In genomic region chr21:33313183-33313582, GRCh38 we compare ENCODE assay signal across 30 cellular contexts. TPM values are rescaled to one million over a fixed set of nuclear protein-coding genes. Genes with fewer than 3 reads are reported as not detected.
DNase-seq lines count a peak whose midpoint lies in the region; ATAC-seq, FAIRE-seq and TF ChIP-seq lines count a peak whose summit lies in the region.
"Had no signal": no experiment of that assay in that cellular context is flagged by ENCODE, and none has a peak within 500 bp of the region (broad histone marks: within the 10 kb centered on the region; RNA-seq: fewer than 3 reads in every experiment).

No MANE protein-coding gene starts in this region.

- H3K36me3 Mint-ChIP-seq in stimulated activated memory B cell treated with anti-CD40 and anti-IgM and Interleukin-4, amounts not matched to agents 10 μg/mL and 1 μg/mL and 100 μg/mL, for 72 hours = no peaks in the 10 kb centered on the region

- no peaks in the 10 kb centered on the region for H3K27me3 Mint-ChIP-seq in stimulated activated memory B cell treated with anti-CD40 and anti-IgM and Interleukin-4, amounts not matched to agents 10 μg/mL and 1 μg/mL and 100 μg/mL, for 72 hours

- no peak for TF ChIP-seq RAD21 in GM12878 (IDR thresholded peaks at IDR 0.05; ENCODE audit: insufficient read depth, low read depth, low read length)

- no peak overlapping the region for H3K4me3 Mint-ChIP-seq in stimulated activated memory B cell treated with anti-CD40 and anti-IgM and Interleukin-4, amounts not matched to agents 10 μg/mL and 1 μg/mL and 100 μg/mL, for 72 hours
- H3K4me3 Mint-ChIP-seq: CD14-positive monocyte; GM23338; T-helper 1 cell treated with Interleukin-12 subunit alpha and Interleukin-12 subunit beta and Interleukin-4 antibody, amounts not matched to agents 30 μg/mL and 1 μg/mL, for 36 hours had no signal

- H3K4me3 ChIP-seq in BLaER1 treated with 17β-estradiol and CSF1 and Interleukin-3, amounts not matched to agents 10 nM and 100 nM = no peak overlapping the region
- no peak overlapping the region for H3K4me3 ChIP-seq in GM12865 (ENCODE audit: low read depth, low read length)
- H3K4me3 ChIP-seq in GM12878 = no peak overlapping the region
- H3K4me3 ChIP-seq: A549, GM23338, HAP-1, MG63 had no signal

- no peak for TF ChIP-seq POLR2A in GM12878 (IDR thresholded peaks at IDR 0.05; ENCODE audit: low read depth, low read length)

- WGBS in GM12878 (ENCODE audit: insufficient coverage, insufficient replicate concordance, low lambda C conversion rate, missing lambda C conversion rate) = 87% methylated on average over 1 of the region's 1 CpG

- no peak overlapping the region for H2AFZ ChIP-seq in GM12878 (ENCODE audit: control insufficient read depth, low read depth, low read length)
- H2AFZ ChIP-seq: GM23338 had no signal

- peaks cover 7% of the 10 kb centered on the region for H3K4me1 Mint-ChIP-seq in stimulated activated memory B cell treated with anti-CD40 and anti-IgM and Interleukin-4, amounts not matched to agents 10 μg/mL and 1 μg/mL and 100 μg/mL, for 72 hours
- H3K4me1 Mint-ChIP-seq: GM23338 had no signal

- no peak for TF ChIP-seq EP300 in GM12878 (IDR thresholded peaks at IDR 0.05; ENCODE audit: borderline replicate concordance in 1 of 2, control insufficient read depth in 1 of 2, low read depth in 2 of 2, low read length in 2 of 2)

- no peaks in the 10 kb centered on the region for H3K27me3 ChIP-seq in BLaER1 treated with 17β-estradiol and CSF1 and Interleukin-3, amounts not matched to agents 10 nM and 100 nM
- no peaks in the 10 kb centered on the region for H3K27me3 ChIP-seq in GM12878 (replicated peaks in 1 of 2; ENCODE audit: control insufficient read depth in 2 of 2, insufficient read depth in 2 of 2, low read length in 1 of 2)

- H3K27ac ChIP-seq in BLaER1 treated with 17β-estradiol and CSF1 and Interleukin-3, amounts not matched to agents 10 nM and 100 nM = peak overlapping the region in 9 of 11 experiments; percentile 28 to 62 (median 49); a peak in 13 of 22 replicates
- no peak overlapping the region for H3K27ac ChIP-seq in GM12878 (ENCODE audit: control insufficient read depth, insufficient read depth)
- H3K27ac ChIP-seq: A549 had no signal

- H3K9ac ChIP-seq in BLaER1 treated with 17β-estradiol and CSF1 and Interleukin-3, amounts not matched to agents 10 nM and 100 nM = no peak overlapping the region
- H3K9ac ChIP-seq in GM12878 (ENCODE audit: control insufficient read depth, insufficient read depth, low read length) = no peak overlapping the region
- H3K9ac ChIP-seq: SK-N-SH had no signal

- intact Hi-C loops in GM12878 (cut with micrococcal nuclease; ENCODE audit: unreplicated experiment) = no loop called here

- FAIRE-seq in GM12878 (lab: Jason Lieb, UNC) = no peak
- FAIRE-seq: A549 had no signal

- RAD21 ChIA-PET in GM12878 (lab: Charles Lee; ENCODE audit: unreplicated experiment) = interaction anchor here (1.5 to 2.5 kb wide), 3 partner anchors 12 to 108 kb away, joined by 4 to 9 read pairs (median 4); partner anchors contain the start of genes IFNAR1 and IFNAR2

- peak overlapping the region in 10 of 11 experiments; percentile 31 to 61 (median 49); a peak in 15 of 22 replicates for H3K4me2 ChIP-seq in BLaER1 treated with 17β-estradiol and CSF1 and Interleukin-3, amounts not matched to agents 10 nM and 100 nM
- H3K4me2 ChIP-seq in GM12878 (ENCODE audit: control insufficient read depth, insufficient read depth) = no peak overlapping the region
- H3K4me2 ChIP-seq: A549, GM23338, SK-N-SH had no signal

- H3K9me3 Mint-ChIP-seq in stimulated activated memory B cell treated with anti-CD40 and anti-IgM and Interleukin-4, amounts not matched to agents 10 μg/mL and 1 μg/mL and 100 μg/mL, for 72 hours = no peaks in the 10 kb centered on the region
- H3K9me3 Mint-ChIP-seq: GM23338 had no signal

- no peaks in the 10 kb centered on the region for H3K36me3 ChIP-seq in BLaER1 treated with 17β-estradiol and CSF1 and Interleukin-3, amounts not matched to agents 10 nM and 100 nM
- H3K36me3 ChIP-seq in GM12878 (ENCODE audit: control insufficient read depth in 2 of 2, insufficient read depth in 2 of 2, low read length in 1 of 2) = no peaks in the 10 kb centered on the region
- H3K36me3 ChIP-seq: HAP-1, MG63 had no signal

- H3K9me3 ChIP-seq in BLaER1 treated with 17β-estradiol and CSF1 and Interleukin-3, amounts not matched to agents 10 nM and 100 nM (replicated peaks in 1 of 11) = peaks cover 7 to 40% (median 33%) of the 10 kb centered on the region in 11 experiments; a peak in 21 of 22 replicates
- H3K9me3 ChIP-seq in GM12878 (replicated peaks; ENCODE audit: control insufficient read depth, insufficient read depth, low read length) = peaks cover 7% of the 10 kb centered on the region; the same call in 2 of the 3 replicates
- H3K9me3 ChIP-seq: HAP-1 had no signal

- CTCF ChIA-PET in GM12878 (lab: Yijun Ruan, JAX) = interaction anchor here (0.9 to 2.1 kb wide), 3 partner anchors 12 to 116 kb away, joined by 3 to 5 read pairs (median 4); partner anchors contain the start of gene IFNAR1

- DNase-seq in GM12865 (ENCODE audit: low read depth) (peak; percentile 44), MV-4-11 (lab: John Stamatoyannopoulos, UW) (peak; percentile 55), GM12878 (ENCODE audit: low read depth, low spot score) (no peak), NCI-H128 (lab: John Stamatoyannopoulos, UW; ENCODE audit: unreplicated experiment) (no peak)
- DNase-seq: AML-193, Calu3, DMS79 treated with DMSO at 0.1 percent for 48 hours, IMR-90, KG1, MG63, NCI-H1417 treated with DMSO at 0.1 percent for 48 hours, NCI-H187, NCI-H2081 treated with DMSO at 0.1 percent for 48 hours, NCI-H2171, NCI-H226, NCI-H510A, NCI-H69, SIG-M5, SK-N-SH, SW 1271, T1000 had no signal

- TF ChIP-seq CTCF in GM12865 (IDR thresholded peaks at IDR 0.05; ENCODE audit: insufficient read depth, low read depth, low read length, missing control alignments) (no peak), GM12878 (IDR thresholded peaks at IDR 0.05 in 2 of 3, conservative IDR thresholded peaks at IDR 0.05 in 1 of 3; ENCODE audit: control insufficient read depth in 2 of 3, extremely low read depth in 1 of 3, insufficient read depth in 1 of 3, low read depth in 3 of 3, low read length in 3 of 3) (no peak)

- ATAC-seq in GM12878 = no peak
- no peak for ATAC-seq in HG03521 (IDR thresholded peaks at IDR 0.05; ENCODE audit: unreplicated experiment)
- no peak for ATAC-seq in stimulated activated memory B cell treated with anti-CD40 and anti-IgM and Interleukin-4, amounts not matched to agents 10 μg/mL and 1 μg/mL and 100 μg/mL, for 72 hours
- ATAC-seq: A549, GM23338, Panc1 had no signal

- in situ Hi-C loops in GM12878 (cut with MboI) = no loop called here

- POLR2A ChIA-PET in GM12878 (lab: Charles Lee) = no interaction called here

- H3K4me1 ChIP-seq in BLaER1 treated with 17β-estradiol and CSF1 and Interleukin-3, amounts not matched to agents 10 nM and 100 nM = peaks cover 36 to 85% (median 54%) of the 10 kb centered on the region in 10 experiments
- H3K4me1 ChIP-seq in GM12878 (ENCODE audit: control insufficient read depth, insufficient read depth, low read length) = peaks cover 17% of the 10 kb centered on the region
- H3K4me1 ChIP-seq: A549, HAP-1 had no signal

- no peak overlapping the region for H3K27ac Mint-ChIP-seq in stimulated activated memory B cell treated with anti-CD40 and anti-IgM and Interleukin-4, amounts not matched to agents 10 μg/mL and 1 μg/mL and 100 μg/mL, for 72 hours
- H3K27ac Mint-ChIP-seq: GM23338; T-helper 1 cell treated with Interleukin-12 subunit alpha and Interleukin-12 subunit beta and Interleukin-4 antibody, amounts not matched to agents 30 μg/mL and 1 μg/mL, for 36 hours had no signal

- H3K79me2 ChIP-seq in GM12878 (ENCODE audit: control insufficient read depth, insufficient read depth, low read length) = no peaks in the 10 kb centered on the region

- no peaks in the 10 kb centered on the region for H4K20me1 ChIP-seq in BLaER1 treated with 17β-estradiol and CSF1 and Interleukin-3, amounts not matched to agents 10 nM and 100 nM
- H4K20me1 ChIP-seq in GM12878 (ENCODE audit: control insufficient read depth, insufficient read depth) = no peaks in the 10 kb centered on the region

- SMC1A ChIA-PET in GM12878 (lab: Charles Lee; ENCODE audit: uncharacterized antibody, unreplicated experiment) = interaction anchor here (0.6 to 1.6 kb wide), 5 partner anchors 12 to 630 kb away, joined by 3 to 5 read pairs (median 3); partner anchors contain the start of gene IFNAR1

- no TSS peak for BruUV-seq in GM12878 (replicated peaks; lab: Mats Ljungman, UMichigan)

RNA-seq across cellular contexts. Expression of gene IFNAR1, which starts 11.6 kb away (rescaled TPM):
- total RNA-seq in GM12878 (2013; cell fraction: nucleolus; rRNA removed) = 28.3 and 29.7 TPM in 2 replicates
- total RNA-seq in GM12878 (2014; rRNA removed) = 17.0 and 17.3 TPM in 2 replicates
- total RNA-seq in GM12878 (2014; rRNA removed; fragmentation: Illumina TruSeq; extraction: Trizol) = 17.0 and 19.0 TPM in 2 replicates
- total RNA-seq in GM12878 (2021) = 33.2 and 35.5 TPM in 2 replicates
- polyA plus RNA-seq in GM12878 (2011; ENCODE audit: low read depth) = 18.0 TPM
- 12.2 and 17.6 TPM in 2 replicates for polyA plus RNA-seq in GM12878 (2011; rRNA removed)
- 6.8 and 11.1 TPM in 2 replicates for polyA plus RNA-seq in GM12878 (2011; cell fraction: cytosol; rRNA removed)
- polyA plus RNA-seq in GM12878 (2011; cell fraction: nucleus; rRNA removed) = 4.0 and 5.0 TPM in 2 replicates
- 26.3 and 34.8 TPM in 2 replicates for polyA plus RNA-seq in GM12878 (2012)
- polyA plus RNA-seq in GM12878 (2014; fragmentation: Illumina TruSeq; extraction: Trizol) = 23.6 and 28.6 TPM in 2 replicates
- 10 to 100 TPM; 25.6 to 30.9 TPM for polyA plus RNA-seq in GM12878 (2014; fragmentation: Nextera tagmentation; extraction: Ambion mirVana)
- polyA plus RNA-seq in GM12878 (2014; rRNA removed) = 10.9 and 12.0 TPM in 2 replicates
- polyA plus RNA-seq in GM12878 (2016; fragmentation: Nextera tagmentation; extraction: Ambion mirVana) = 10 to 100 TPM; 55.3 to 62.4 TPM
- polyA minus RNA-seq in GM12878 (2011; rRNA and poly(A)+ RNA removed) = 17.7 and 17.8 TPM in 2 replicates
- polyA minus RNA-seq in GM12878 (2011; cell fraction: cytosol; rRNA and poly(A)+ RNA removed) = 9.8 and 11.4 TPM in 2 replicates
- polyA minus RNA-seq in GM12878 (2011; cell fraction: nucleus; rRNA and poly(A)+ RNA removed) = 5.9 and 9.6 TPM in 2 replicates

RNA-seq across cellular contexts. Expression of gene IL10RB, which starts 47.0 kb away (rescaled TPM):
- total RNA-seq in GM12878 (2013; cell fraction: nucleolus; rRNA removed) = 35.3 and 38.4 TPM in 2 replicates
- total RNA-seq in GM12878 (2014; rRNA removed) = 37.3 and 44.5 TPM in 2 replicates
- 30.0 and 32.4 TPM in 2 replicates for total RNA-seq in GM12878 (2014; rRNA removed; fragmentation: Illumina TruSeq; extraction: Trizol)
- total RNA-seq in GM12878 (2021) = 22.7 and 26.9 TPM in 2 replicates
- polyA plus RNA-seq in GM12878 (2011; ENCODE audit: low read depth) = 28.8 TPM
- 31.4 and 37.4 TPM in 2 replicates for polyA plus RNA-seq in GM12878 (2011; rRNA removed)
- polyA plus RNA-seq in GM12878 (2011; cell fraction: cytosol; rRNA removed) = 32.9 and 43.8 TPM in 2 replicates
- polyA plus RNA-seq in GM12878 (2011; cell fraction: nucleus; rRNA removed) = 13.2 and 14.8 TPM in 2 replicates
- 30.3 and 41.4 TPM in 2 replicates for polyA plus RNA-seq in GM12878 (2012)
- polyA plus RNA-seq in GM12878 (2014; fragmentation: Illumina TruSeq; extraction: Trizol) = 27.3 and 37.5 TPM in 2 replicates
- 10 to 100 TPM; 15.0 to 23.3 TPM for polyA plus RNA-seq in GM12878 (2014; fragmentation: Nextera tagmentation; extraction: Ambion mirVana)
- 27.2 and 31.1 TPM in 2 replicates for polyA plus RNA-seq in GM12878 (2014; rRNA removed)
- polyA plus RNA-seq in GM12878 (2016; fragmentation: Nextera tagmentation; extraction: Ambion mirVana) = 10 to 100 TPM; 49.8 to 55.1 TPM
- polyA minus RNA-seq in GM12878 (2011; rRNA and poly(A)+ RNA removed) = 43.3 and 51.9 TPM in 2 replicates
- 15.5 and 18.2 TPM in 2 replicates for polyA minus RNA-seq in GM12878 (2011; cell fraction: cytosol; rRNA and poly(A)+ RNA removed)
- polyA minus RNA-seq in GM12878 (2011; cell fraction: nucleus; rRNA and poly(A)+ RNA removed) = 8.2 and 10.6 TPM in 2 replicates

Comparison
In these comparisons a context has a peak if more than half of its experiments do, and no peak if none do; other contexts are left out.
1. DNase-seq: peak in GM12865 (single experiment) and MV-4-11 (single experiment); none in GM12878 (single experiment) and NCI-H128 (single experiment).